Comparison of ENCODE assay signal across 1 cellular context in genomic region chr6:11890849-11891248, GRCh38.
TF ChIP-seq lines count a peak whose summit lies in the region.

No MANE protein-coding gene starts in this region.

TF ChIP-seq in SK-N-SH treated with all-trans-retinoic acid at 6 μM for 48 hours, 23 proteins besides CTCF, POLR2A, EP300 and RAD21 (continued from another document):
- TF ChIP-seq ZFP30 (CRISPR knock-in tag; IDR thresholded peaks at IDR 0.05), result no peak
- no peak for TF ChIP-seq PPARA (CRISPR knock-in tag; IDR thresholded peaks at IDR 0.05; ENCODE audit: borderline replicate concordance)
- TF ChIP-seq, protein P1, sequence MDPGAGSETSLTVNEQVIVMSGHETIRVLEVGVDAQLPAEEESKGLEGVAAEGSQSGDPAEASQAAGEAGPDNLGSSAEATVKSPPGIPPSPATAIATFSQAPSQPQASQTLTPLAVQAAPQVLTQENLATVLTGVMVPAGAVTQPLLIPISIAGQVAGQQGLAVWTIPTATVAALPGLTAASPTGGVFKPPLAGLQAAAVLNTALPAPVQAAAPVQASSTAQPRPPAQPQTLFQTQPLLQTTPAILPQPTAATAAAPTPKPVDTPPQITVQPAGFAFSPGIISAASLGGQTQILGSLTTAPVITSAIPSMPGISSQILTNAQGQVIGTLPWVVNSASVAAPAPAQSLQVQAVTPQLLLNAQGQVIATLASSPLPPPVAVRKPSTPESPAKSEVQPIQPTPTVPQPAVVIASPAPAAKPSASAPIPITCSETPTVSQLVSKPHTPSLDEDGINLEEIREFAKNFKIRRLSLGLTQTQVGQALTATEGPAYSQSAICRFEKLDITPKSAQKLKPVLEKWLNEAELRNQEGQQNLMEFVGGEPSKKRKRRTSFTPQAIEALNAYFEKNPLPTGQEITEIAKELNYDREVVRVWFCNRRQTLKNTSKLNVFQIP (CRISPR knock-in tag; IDR thresholded peaks at IDR 0.05; ENCODE audit: borderline replicate concordance, low read depth), result no peak
- TF ChIP-seq BACH2 (CRISPR knock-in tag; IDR thresholded peaks at IDR 0.05; ENCODE audit: borderline replicate concordance), result no peak
- no peak for TF ChIP-seq CSDC2 (CRISPR knock-in tag; IDR thresholded peaks at IDR 0.05)
- TF ChIP-seq, protein P2, sequence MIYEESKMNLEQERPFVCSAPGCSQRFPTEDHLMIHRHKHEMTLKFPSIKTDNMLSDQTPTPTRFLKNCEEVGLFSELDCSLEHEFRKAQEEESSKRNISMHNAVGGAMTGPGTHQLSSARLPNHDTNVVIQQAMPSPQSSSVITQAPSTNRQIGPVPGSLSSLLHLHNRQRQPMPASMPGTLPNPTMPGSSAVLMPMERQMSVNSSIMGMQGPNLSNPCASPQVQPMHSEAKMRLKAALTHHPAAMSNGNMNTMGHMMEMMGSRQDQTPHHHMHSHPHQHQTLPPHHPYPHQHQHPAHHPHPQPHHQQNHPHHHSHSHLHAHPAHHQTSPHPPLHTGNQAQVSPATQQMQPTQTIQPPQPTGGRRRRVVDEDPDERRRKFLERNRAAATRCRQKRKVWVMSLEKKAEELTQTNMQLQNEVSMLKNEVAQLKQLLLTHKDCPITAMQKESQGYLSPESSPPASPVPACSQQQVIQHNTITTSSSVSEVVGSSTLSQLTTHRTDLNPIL (CRISPR knock-in tag; IDR thresholded peaks at IDR 0.05; ENCODE audit: low read depth), result no peak
